15 cellular contexts compared by ENCODE assay signal in genomic region chr10:30928742-30929141, GRCh38.
A peak's percentile ranks its signal among the peaks of the same experiment; 100 is the strongest.
DNase-seq lines count a peak whose midpoint lies in the region; ATAC-seq and TF ChIP-seq lines count a peak whose summit lies in the region.
"Had no signal": no experiment of that assay in that cellular context is flagged by ENCODE, and none has a peak within 500 bp of the region (broad histone marks: within the 10 kb centered on the region; RNA-seq: fewer than 3 reads in every experiment).

No MANE protein-coding gene starts in this region.

- peaks cover 19% of the 10 kb centered on the region for H3K9me3 Mint-ChIP-seq in activated T-cell treated with anti-CD3 and anti-CD28 coated beads, Interleukin-2, amount 50 U/mL, for 24 hours
- H3K9me3 Mint-ChIP-seq in nephron progenitor cell, result peaks cover 44% of the 10 kb centered on the region

- ATAC-seq in GM21576 (IDR thresholded peaks at IDR 0.05; ENCODE audit: unreplicated experiment), result peak; percentile 74
- ATAC-seq in HG03558 (IDR thresholded peaks at IDR 0.05; ENCODE audit: extremely low read depth, unreplicated experiment), result peak; percentile 68

- no peaks in the 10 kb centered on the region for H3K27me3 Mint-ChIP-seq in activated T-cell treated with anti-CD3 and anti-CD28 coated beads, Interleukin-2, amount 50 U/mL, for 24 hours
- peaks cover 3% of the 10 kb centered on the region for H3K27me3 Mint-ChIP-seq in nephron progenitor cell (ENCODE audit: low read depth, poor library complexity)

- no peak for TF ChIP-seq CTCF in nephron progenitor cell (IDR thresholded peaks at IDR 0.05)

- H3K27ac Mint-ChIP-seq in activated T-cell treated with anti-CD3 and anti-CD28 coated beads, Interleukin-2, amount 50 U/mL, for 24 hours, result peak overlapping the region; percentile 19
- peak overlapping the region; percentile 92 for H3K27ac Mint-ChIP-seq in nephron progenitor cell

- peak overlapping the region; percentile 60 for H3K4me3 Mint-ChIP-seq in activated T-cell treated with anti-CD3 and anti-CD28 coated beads, Interleukin-2, amount 50 U/mL, for 24 hours
- H3K4me3 Mint-ChIP-seq in nephron progenitor cell, result no peak overlapping the region

- H3K4me1 Mint-ChIP-seq in activated T-cell treated with anti-CD3 and anti-CD28 coated beads, Interleukin-2, amount 50 U/mL, for 24 hours (ENCODE audit: low read depth), result peaks cover 13% of the 10 kb centered on the region
- H3K4me1 Mint-ChIP-seq in nephron progenitor cell, result peaks cover 6% of the 10 kb centered on the region

- peaks cover 26% of the 10 kb centered on the region for H3K36me3 Mint-ChIP-seq in activated T-cell treated with anti-CD3 and anti-CD28 coated beads, Interleukin-2, amount 50 U/mL, for 24 hours (ENCODE audit: low read depth)
- H3K36me3 Mint-ChIP-seq in nephron progenitor cell (ENCODE audit: low read depth), result peaks cover 46% of the 10 kb centered on the region

- H3K27ac ChIP-seq in substantia nigra (ENCODE audit: low read depth, low read length, poor library complexity, severe bottlenecking), result no peak overlapping the region
- H3K27ac ChIP-seq: prostate gland had no signal

- no peak for DNase-seq in activated T-cell treated with anti-CD3 and anti-CD28 coated beads, Interleukin-2, amount 50 U/mL, for 24 hours
- no peak for DNase-seq in activated T-cell treated with anti-CD3 and anti-CD28 coated beads for 4 hours
- DNase-seq in nephron progenitor cell, result no peak
- no peak for DNase-seq in substantia nigra (lab: John Stamatoyannopoulos, UW)
- DNase-seq in anterior cingulate cortex (lab: John Stamatoyannopoulos, UW), result no peak
- DNase-seq in NAMALWA (ENCODE audit: low spot score), result no peak
- DNase-seq: DMS79 treated with DMSO at 0.1 percent for 48 hours; hypothalamus; mammary epithelial cell; NCI-H1436 treated with DMSO at 0.1 percent for 48 hours; stimulated activated CD4-positive, alpha-beta T cell treated with anti-CD3 and anti-CD28 coated beads, Interleukin-2, amount 100 ng/mL, for 48 hours; SW 1271 had no signal
